1 cellular context compared by ENCODE assay signal in genomic region chr5:154445422-154446182, GRCh38.
TF ChIP-seq lines count a peak whose summit lies in the region.

A gene with protein sequence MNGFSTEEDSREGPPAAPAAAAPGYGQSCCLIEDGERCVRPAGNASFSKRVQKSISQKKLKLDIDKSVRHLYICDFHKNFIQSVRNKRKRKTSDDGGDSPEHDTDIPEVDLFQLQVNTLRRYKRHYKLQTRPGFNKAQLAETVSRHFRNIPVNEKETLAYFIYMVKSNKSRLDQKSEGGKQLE (plus strand): TSS chr5:154445997. CDS start chr5:154446605, 608 bp downstream.

TF ChIP-seq in SK-N-SH, 30 proteins besides CTCF, POLR2A, EP300 and RAD21 (continued from another document):
- TF ChIP-seq NRF1 (IDR thresholded peaks at IDR 0.05; ENCODE audit: low read depth, low read length) = no peak
- no peak for TF ChIP-seq TEAD4 (IDR thresholded peaks at IDR 0.05; ENCODE audit: borderline replicate concordance, insufficient read depth)
- no peak for TF ChIP-seq NFIC (IDR thresholded peaks at IDR 0.05; ENCODE audit: borderline replicate concordance)
- peak; percentile 65 for TF ChIP-seq TAF1 (IDR thresholded peaks at IDR 0.05; ENCODE audit: borderline replicate concordance, low read depth, low read length)
- TF ChIP-seq, protein P1, sequence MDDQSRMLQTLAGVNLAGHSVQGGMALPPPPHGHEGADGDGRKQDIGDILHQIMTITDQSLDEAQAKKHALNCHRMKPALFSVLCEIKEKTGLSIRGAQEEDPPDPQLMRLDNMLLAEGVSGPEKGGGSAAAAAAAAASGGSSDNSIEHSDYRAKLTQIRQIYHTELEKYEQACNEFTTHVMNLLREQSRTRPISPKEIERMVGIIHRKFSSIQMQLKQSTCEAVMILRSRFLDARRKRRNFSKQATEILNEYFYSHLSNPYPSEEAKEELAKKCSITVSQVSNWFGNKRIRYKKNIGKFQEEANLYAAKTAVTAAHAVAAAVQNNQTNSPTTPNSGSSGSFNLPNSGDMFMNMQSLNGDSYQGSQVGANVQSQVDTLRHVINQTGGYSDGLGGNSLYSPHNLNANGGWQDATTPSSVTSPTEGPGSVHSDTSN (IDR thresholded peaks at IDR 0.05) = peak; percentile 100
- TF ChIP-seq SMC3 (IDR thresholded peaks at IDR 0.05; ENCODE audit: low read depth, low read length) = no peak
- peak; percentile 11; the same call in 1 of the 2 replicates for TF ChIP-seq SIN3A (IDR thresholded peaks at IDR 0.05; ENCODE audit: borderline replicate concordance, low read depth, low read length)
- no peak for TF ChIP-seq YY1 (IDR thresholded peaks at IDR 0.05; ENCODE audit: low read depth)
- TF ChIP-seq FOSL2 (IDR thresholded peaks at IDR 0.05; ENCODE audit: borderline replicate concordance, low read depth) = no peak
